8 cellular contexts compared by ENCODE assay signal in the genomic region with DNA sequence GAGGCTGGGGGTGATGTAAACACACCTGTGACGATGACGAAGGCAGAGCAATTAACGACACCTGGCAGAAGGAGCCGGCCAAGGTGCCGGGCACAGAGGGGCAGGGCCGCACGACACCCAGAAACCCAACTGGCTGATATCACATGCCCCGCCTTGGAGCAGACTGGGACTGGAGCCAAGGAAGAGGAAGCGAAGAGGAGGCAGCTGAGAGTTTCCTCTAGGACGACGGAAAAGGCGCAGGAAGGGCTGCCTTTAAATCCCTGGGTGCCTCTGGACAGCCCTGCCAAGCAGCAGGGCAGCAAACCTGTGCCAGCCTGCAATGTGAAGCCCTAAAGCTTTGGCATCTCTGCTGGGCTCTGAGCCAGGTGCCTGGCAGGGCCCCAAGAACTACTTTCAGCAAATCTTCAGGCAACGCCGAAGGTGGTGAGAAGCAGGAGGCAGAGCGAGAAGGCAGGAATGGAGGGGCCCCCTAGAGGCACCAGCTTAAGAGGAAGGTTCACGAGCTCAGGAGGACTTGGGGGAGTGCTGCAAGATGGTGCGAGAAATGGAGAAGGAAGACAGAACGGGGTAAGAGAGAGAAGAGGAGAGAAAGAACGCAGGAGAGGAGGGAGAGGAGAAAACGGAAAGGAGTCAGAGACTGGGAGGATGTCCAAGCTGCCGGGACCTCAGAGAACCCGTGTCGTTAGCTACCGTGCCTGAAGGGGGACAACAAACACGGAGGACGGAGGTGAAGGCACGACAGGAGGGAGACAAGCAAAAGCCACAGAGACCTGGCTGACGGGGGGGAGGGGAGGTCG. TPM values are rescaled to one million over a fixed set of nuclear protein-coding genes. Genes with fewer than 3 reads are reported as not detected.
A peak's percentile ranks its signal among the peaks of the same experiment; 100 is the strongest.
DNase-seq lines count a peak whose midpoint lies in the region; ATAC-seq, FAIRE-seq and TF ChIP-seq lines count a peak whose summit lies in the region.

No MANE protein-coding gene starts in this region.

- H3K27me3 Mint-ChIP-seq in activated T-cell treated with anti-CD3 and anti-CD28 coated beads, Interleukin-2, amount 50 U/mL, for 24 hours = peaks cover 24% of the 10 kb centered on the region
- peaks cover 23 to 25% of the 10 kb centered on the region in 2 donors for H3K27me3 Mint-ChIP-seq in natural killer cell (ENCODE audit: low read depth in 2 of 2)

- ATAC-seq in natural killer cell (peak in 2 of 3 donors; percentile 64 to 83), GM21367 (IDR thresholded peaks at IDR 0.05; ENCODE audit: unreplicated experiment) (no peak), HG03159 (IDR thresholded peaks at IDR 0.05; ENCODE audit: unreplicated experiment) (no peak), GM21737 (IDR thresholded peaks at IDR 0.05; ENCODE audit: unreplicated experiment) (no peak)

- peak; percentile 13 for TF ChIP-seq CTCF in natural killer cell (IDR thresholded peaks at IDR 0.05)

- intact Hi-C loops in natural killer cell (cut with micrococcal nuclease) = loop anchor here (10.0 kb wide), 1 partner anchor 745 kb away; no protein-coding TSS in a partner anchor

- peak; percentile 18 for FAIRE-seq in GM18507 (lab: Jason Lieb, UNC)

- no peaks in the 10 kb centered on the region for H3K36me3 Mint-ChIP-seq in activated T-cell treated with anti-CD3 and anti-CD28 coated beads, Interleukin-2, amount 50 U/mL, for 24 hours (ENCODE audit: low read depth)
- no peaks in the 10 kb centered on the region for H3K36me3 Mint-ChIP-seq in natural killer cell

- H3K9me3 Mint-ChIP-seq in activated T-cell treated with anti-CD3 and anti-CD28 coated beads, Interleukin-2, amount 50 U/mL, for 24 hours = no peaks in the 10 kb centered on the region
- no peaks in the 10 kb centered on the region for H3K9me3 Mint-ChIP-seq in natural killer cell

- H3K4me1 Mint-ChIP-seq in activated T-cell treated with anti-CD3 and anti-CD28 coated beads, Interleukin-2, amount 50 U/mL, for 24 hours (ENCODE audit: low read depth) = peaks cover 9% of the 10 kb centered on the region
- peaks cover 7 to 12% of the 10 kb centered on the region in 2 donors for H3K4me1 Mint-ChIP-seq in natural killer cell

- H3K4me3 Mint-ChIP-seq in activated T-cell treated with anti-CD3 and anti-CD28 coated beads, Interleukin-2, amount 50 U/mL, for 24 hours = peak overlapping the region; percentile 58
- peak overlapping the region; percentile 41 for H3K4me3 Mint-ChIP-seq in natural killer cell

- no peak for DNase-seq in GM18507 (ENCODE audit: extremely low spot score, insufficient read length, low read depth)
- DNase-seq in NCI-H345 treated with DMSO at 0.1 percent for 48 hours (lab: John Stamatoyannopoulos, UW; ENCODE audit: unreplicated experiment) = peak; percentile 34
- DNase-seq in activated T-cell treated with anti-CD3 and anti-CD28 coated beads, Interleukin-2, amount 50 U/mL, for 24 hours = peak; percentile 46
- DNase-seq in fibroblast of gingiva (ENCODE audit: low read depth) = peak; percentile 61
- no peak for DNase-seq in natural killer cell

- H3K27ac Mint-ChIP-seq in activated T-cell treated with anti-CD3 and anti-CD28 coated beads, Interleukin-2, amount 50 U/mL, for 24 hours = no peak overlapping the region
- H3K27ac Mint-ChIP-seq in natural killer cell = peak overlapping the region in 1 of 2 donors; percentile 33

RNA-seq across cellular contexts. Expression of gene PEF1, which starts 25.3 kb away (rescaled TPM):
- total RNA-seq in natural killer cell = 10 to 100 TPM; 48.9 to 62.8 (median 49.9) TPM

RNA-seq across cellular contexts. Expression of gene COL16A1, which starts 33.8 kb away (rescaled TPM):
- total RNA-seq in natural killer cell = under 1 TPM in 1 of 3 donors, not detected in 2; 0.14 TPM

RNA-seq across cellular contexts. Expression of gene HCRTR1, which starts 52.5 kb away (rescaled TPM):
- not detected for total RNA-seq in natural killer cell

Comparison
In these comparisons a context has a peak if more than half of its experiments do, and no peak if none do; other contexts are left out.
1. DNase-seq: peak in NCI-H345 treated with DMSO at 0.1 percent for 48 hours (single experiment), activated T-cell treated with anti-CD3 and anti-CD28 coated beads, Interleukin-2, amount 50 U/mL, for 24 hours (single experiment) and fibroblast of gingiva (single experiment); none in GM18507 (single experiment) and natural killer cell (single experiment).
2. ATAC-seq: peak in natural killer cell (2 of 3); none in GM21367 (single experiment), HG03159 (single experiment) and GM21737 (single experiment).